ENCODE assay signal across 17 cellular contexts in genomic region chr3:63652066-63652725, GRCh38. TPM values are rescaled to one million over a fixed set of nuclear protein-coding genes. Genes with fewer than 3 reads are reported as not detected.
DNase-seq lines count a peak whose midpoint lies in the region; ATAC-seq and TF ChIP-seq lines count a peak whose summit lies in the region.
"Had no signal": no experiment of that assay in that cellular context is flagged by ENCODE, and none has a peak within 500 bp of the region (broad histone marks: within the 10 kb centered on the region; RNA-seq: fewer than 3 reads in every experiment).

SNTN (plus strand) TSS chr3:63652675; CDS start chr3:63652688, 13 bp downstream.

- no peak for TF ChIP-seq CTCF in glutamatergic neuron (IDR thresholded peaks at IDR 0.05; ENCODE audit: partially characterized antibody, unreplicated experiment)
- no peak for TF ChIP-seq CTCF in nephron progenitor cell (IDR thresholded peaks at IDR 0.05)

- H3K36me3 Mint-ChIP-seq in glutamatergic neuron (ENCODE audit: unreplicated experiment) (no peaks in the 10 kb centered on the region), nephron progenitor cell (ENCODE audit: low read depth) (peaks cover 6% of the 10 kb centered on the region)
- H3K36me3 Mint-ChIP-seq in stimulated activated memory B cell treated with anti-CD40 and anti-IgM and Interleukin-4, amounts not matched to agents 10 μg/mL and 1 μg/mL and 100 μg/mL, for 72 hours: no peaks in the 10 kb centered on the region
- H3K36me3 Mint-ChIP-seq: CD8-positive, alpha-beta T cell had no signal

- ATAC-seq in stimulated activated memory B cell treated with anti-CD40 and anti-IgM and Interleukin-4, amounts not matched to agents 10 μg/mL and 1 μg/mL and 100 μg/mL, for 72 hours: peak; percentile 41
- ATAC-seq: CD8-positive, alpha-beta T cell; HCT116 had no signal

- no peak within 1 kb of the TSS for H3K27ac ChIP-seq in substantia nigra (ENCODE audit: low read depth, low read length, poor library complexity, severe bottlenecking)
- H3K27ac ChIP-seq: BLaER1 treated with 17β-estradiol and CSF1 and Interleukin-3, amounts not matched to agents 10 nM and 100 nM had no signal

- H3K27me3 Mint-ChIP-seq in glutamatergic neuron (ENCODE audit: unreplicated experiment) (no peaks in the 10 kb centered on the region), nephron progenitor cell (ENCODE audit: low read depth, poor library complexity) (no peaks in the 10 kb centered on the region)
- H3K27me3 Mint-ChIP-seq in stimulated activated memory B cell treated with anti-CD40 and anti-IgM and Interleukin-4, amounts not matched to agents 10 μg/mL and 1 μg/mL and 100 μg/mL, for 72 hours: no peaks in the 10 kb centered on the region
- H3K27me3 Mint-ChIP-seq: B cell had no signal

- DNase-seq in ELF-1 (ENCODE audit: low read depth, low spot score): peak; percentile 9
- DNase-seq in glutamatergic neuron: peak; percentile 16
- DNase-seq in nephron progenitor cell: no peak
- DNase-seq in substantia nigra (lab: John Stamatoyannopoulos, UW): no peak
- DNase-seq in stimulated activated naive CD4-positive, alpha-beta T cell (lab: John Stamatoyannopoulos, UW): no peak
- DNase-seq: Calu3; CD8-positive, alpha-beta T cell; GDM1; GOT3; H7; HFFc6 had no signal

- H3K9me3 Mint-ChIP-seq in glutamatergic neuron (ENCODE audit: unreplicated experiment) (no peaks in the 10 kb centered on the region), nephron progenitor cell (peaks cover 16% of the 10 kb centered on the region)
- H3K9me3 Mint-ChIP-seq in stimulated activated memory B cell treated with anti-CD40 and anti-IgM and Interleukin-4, amounts not matched to agents 10 μg/mL and 1 μg/mL and 100 μg/mL, for 72 hours: peaks cover 5% of the 10 kb centered on the region
- H3K9me3 Mint-ChIP-seq: CD8-positive, alpha-beta T cell; HFFc6 had no signal

- H3K4me3 Mint-ChIP-seq in glutamatergic neuron (ENCODE audit: unreplicated experiment) (no peak within 1 kb of the TSS), nephron progenitor cell (no peak within 1 kb of the TSS)
- H3K4me3 Mint-ChIP-seq in stimulated activated memory B cell treated with anti-CD40 and anti-IgM and Interleukin-4, amounts not matched to agents 10 μg/mL and 1 μg/mL and 100 μg/mL, for 72 hours: no peak within 1 kb of the TSS
- H3K4me3 Mint-ChIP-seq: B cell; CD8-positive, alpha-beta T cell; HFFc6 had no signal

- H3K27ac Mint-ChIP-seq in glutamatergic neuron (ENCODE audit: unreplicated experiment): peak within 1 kb of the TSS; percentile 5
- peak within 1 kb of the TSS; percentile 3 for H3K27ac Mint-ChIP-seq in nephron progenitor cell
- no peak within 1 kb of the TSS for H3K27ac Mint-ChIP-seq in stimulated activated memory B cell treated with anti-CD40 and anti-IgM and Interleukin-4, amounts not matched to agents 10 μg/mL and 1 μg/mL and 100 μg/mL, for 72 hours
- H3K27ac Mint-ChIP-seq: B cell; CD8-positive, alpha-beta T cell had no signal

- peaks cover 5% of the 10 kb centered on the region for H3K4me1 Mint-ChIP-seq in glutamatergic neuron (ENCODE audit: low read depth, unreplicated experiment)
- H3K4me1 Mint-ChIP-seq in nephron progenitor cell: peaks cover 12% of the 10 kb centered on the region
- no peaks in the 10 kb centered on the region for H3K4me1 Mint-ChIP-seq in stimulated activated memory B cell treated with anti-CD40 and anti-IgM and Interleukin-4, amounts not matched to agents 10 μg/mL and 1 μg/mL and 100 μg/mL, for 72 hours
- H3K4me1 Mint-ChIP-seq: B cell had no signal

RNA-seq across cellular contexts. Expression of gene SNTN, which starts in this region (rescaled TPM):
- total RNA-seq in glutamatergic neuron (ENCODE audit: unreplicated experiment): not detected
- total RNA-seq: A172; B cell; Calu3; CD8-positive, alpha-beta T cell; H7; HFFc6; IMR-90 had no signal

Comparison
In these comparisons a context has a peak if more than half of its experiments do, and no peak if none do; other contexts are left out.
1. Peak in DNase-seq in glutamatergic neuron; RNA of the gene not detected or under 1 TPM.